ENCODE assay signal across 13 cellular contexts in the genomic region with DNA sequence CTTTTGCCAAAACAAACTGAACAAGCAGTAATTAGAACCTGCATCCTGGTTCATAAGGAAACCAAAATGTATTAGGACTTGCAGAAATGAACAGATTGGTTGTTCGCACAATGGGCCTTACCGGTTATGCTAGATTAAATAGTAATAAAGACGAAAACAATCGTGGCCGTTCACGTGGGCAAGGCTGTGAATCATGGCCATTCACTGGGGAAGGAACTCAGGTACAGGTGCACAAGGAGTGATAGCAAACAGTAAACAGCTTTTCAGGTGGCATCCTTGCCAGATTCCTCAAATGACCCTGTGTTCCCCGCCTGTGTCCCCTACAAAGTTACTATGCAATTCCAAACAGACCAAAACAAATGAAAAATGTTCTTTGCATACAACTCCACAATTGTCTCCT. TPM values are rescaled to one million over a fixed set of nuclear protein-coding genes. Genes with fewer than 3 reads are reported as not detected.
DNase-seq lines count a peak whose midpoint lies in the region; ATAC-seq, FAIRE-seq and TF ChIP-seq lines count a peak whose summit lies in the region.
"Had no signal": no experiment of that assay in that cellular context is flagged by ENCODE, and none has a peak within 500 bp of the region (broad histone marks: within the 10 kb centered on the region; RNA-seq: fewer than 3 reads in every experiment).

No MANE protein-coding gene starts in this region.

- TF ChIP-seq POLR2A in lower leg skin (IDR thresholded peaks at IDR 0.05), result no peak

- peaks cover 84 to 98% (median 93%) of the 10 kb centered on the region in 3 donors for H3K4me1 Mint-ChIP-seq in CD8-positive, alpha-beta memory T cell

- peak; percentile 23 for DNase-seq in COLO668 (lab: John Stamatoyannopoulos, UW; ENCODE audit: unreplicated experiment)
- DNase-seq in LoVo (ENCODE audit: low spot score), result peak; percentile 16
- DNase-seq in dermis blood vessel endothelial cell, result peak; percentile 83
- DNase-seq in pancreas, result peak in 3 of 6 donors; percentile 54 to 69 (median 65)
- DNase-seq in NK-92 treated with Interleukin-12 subunit alpha and Interleukin-12 subunit beta, amount 100 ng/mL, for 24 hours (lab: John Stamatoyannopoulos, UW), result no peak
- no peak for DNase-seq in lower leg skin (ENCODE audit: low spot score in 2 of 2)
- no peak for DNase-seq in NCI-H2171 treated with DMSO at 0.1 percent for 48 hours (lab: John Stamatoyannopoulos, UW)
- DNase-seq in CD8-positive, alpha-beta memory T cell, result no peak
- DNase-seq: cerebellar nuclear complex; foreskin fibroblast; NCI-H526 treated with DMSO at 0.1 percent for 48 hours; stimulated activated CD4-positive, alpha-beta T cell treated with anti-CD3 and anti-CD28 coated beads, Interleukin-12 subunit alpha, Interleukin-12 subunit beta, amount 100 ng/mL, for 4 hours had no signal

- H3K27me3 ChIP-seq in pancreas, result no peaks in the 10 kb centered on the region
- H3K27me3 ChIP-seq in CD8-positive, alpha-beta memory T cell (ENCODE audit: insufficient read depth, low read length, poor library complexity, severe bottlenecking), result no peaks in the 10 kb centered on the region

- peak overlapping the region in 4 of 8 donors; percentile 6 to 72 (median 38) for H3K27ac Mint-ChIP-seq in CD8-positive, alpha-beta memory T cell

- no peaks in the 10 kb centered on the region for H3K27me3 Mint-ChIP-seq in CD8-positive, alpha-beta memory T cell

- no peaks in the 10 kb centered on the region for H3K9me3 Mint-ChIP-seq in CD8-positive, alpha-beta memory T cell

- H3K36me3 ChIP-seq in pancreas, result no peaks in the 10 kb centered on the region
- no peaks in the 10 kb centered on the region for H3K36me3 ChIP-seq in CD8-positive, alpha-beta memory T cell (ENCODE audit: insufficient read depth, low read length)

- FAIRE-seq in pancreas (lab: Jason Lieb, UNC), result no peak

- no peaks in the 10 kb centered on the region for H3K9me3 ChIP-seq in pancreas
- no peaks in the 10 kb centered on the region for H3K9me3 ChIP-seq in CD8-positive, alpha-beta memory T cell (ENCODE audit: low read length)

- ATAC-seq in pancreas, result peak; percentile 52 to 78 (median 72)
- ATAC-seq: activated CD4-positive, CD25-positive, alpha-beta regulatory T cell treated with anti-CD3 and anti-CD28 coated beads, Interleukin-2, amount 50 U/mL, for 24 hours had no signal

- H3K27ac ChIP-seq in pancreas, result peak overlapping the region; percentile 41 to 99 (median 64)
- no peak overlapping the region for H3K27ac ChIP-seq in CD8-positive, alpha-beta memory T cell (ENCODE audit: low read depth, low read length)

- peak overlapping the region in 1 of 4 donors; percentile 11 for H3K4me3 ChIP-seq in pancreas
- no peak overlapping the region for H3K4me3 ChIP-seq in lower leg skin (ENCODE audit: low read depth, poor library complexity, severe bottlenecking)
- no peak overlapping the region for H3K4me3 ChIP-seq in CD8-positive, alpha-beta memory T cell (ENCODE audit: low read length)

- CTCF ChIA-PET in CD8-positive, alpha-beta memory T cell (lab: Charles Lee), result no interaction called here

- WGBS in pancreas, 2 donors, result 5 to 11% methylated on average over 7 of the region's 7 CpGs
- 50 to 57% methylated on average over 7 of the region's 7 CpGs for WGBS in lower leg skin, 2 donors

- intact Hi-C loops in pancreas (cut with DNase I) (loop anchor here in 1 of 3 donors (10.0 kb wide), 1 partner anchor 48 kb away; no protein-coding TSS in a partner anchor), lower leg skin (cut with DNase I; ENCODE audit: low total_unique reads) (no loop called here)

- H3K36me3 Mint-ChIP-seq in CD8-positive, alpha-beta memory T cell, result no peaks in the 10 kb centered on the region

- TF ChIP-seq CTCF in pancreas (IDR thresholded peaks at IDR 0.05) (no peak), lower leg skin (IDR thresholded peaks at IDR 0.05) (no peak)

- POLR2A ChIA-PET in CD8-positive, alpha-beta memory T cell (lab: Charles Lee), result no interaction called here

- peak overlapping the region in 3 of 7 donors; percentile 33 to 35 (median 33) for H3K4me3 Mint-ChIP-seq in CD8-positive, alpha-beta memory T cell

- peaks cover 60 to 75% (median 71%) of the 10 kb centered on the region in 3 donors for H3K4me1 ChIP-seq in pancreas
- peaks cover 97% of the 10 kb centered on the region for H3K4me1 ChIP-seq in CD8-positive, alpha-beta memory T cell (ENCODE audit: insufficient read depth, low read length)

RNA-seq across cellular contexts. Expression of a gene that starts 8.2 kb away (rescaled TPM):
- total RNA-seq in dermis blood vessel endothelial cell (33.7 and 71.0 TPM in 2 replicates), pancreas (100 to 1,000 TPM in 1 of 6 donors, 10 to 100 TPM in 5; 57.8 to 104 (median 80.5) TPM), lower leg skin (10 to 100 TPM; 53.3 to 91.5 (median 69.8) TPM)
- 10 to 100 TPM; 32.7 to 35.8 TPM for polyA plus RNA-seq in pancreas
- total RNA-seq in CD8-positive, alpha-beta memory T cell, result 10 to 100 TPM; 37.9 to 38.2 TPM
- 47.9 TPM for polyA plus RNA-seq in CD8-positive, alpha-beta memory T cell

Comparison
In these comparisons a context has a peak if more than half of its experiments do, and no peak if none do; other contexts are left out.
1. DNase-seq: peak in COLO668 (single experiment), LoVo (single experiment) and dermis blood vessel endothelial cell (single experiment); none in NK-92 treated with Interleukin-12 subunit alpha and Interleukin-12 subunit beta, amount 100 ng/mL, for 24 hours (single experiment), lower leg skin (0 of 2), NCI-H2171 treated with DMSO at 0.1 percent for 48 hours (single experiment) and CD8-positive, alpha-beta memory T cell (0 of 5).